ENCODE assay signal across 1 cellular context in genomic region chr1:11837767-11838348, GRCh38.
TF ChIP-seq lines count a peak whose summit lies in the region.

No MANE protein-coding gene starts in this region.

TF ChIP-seq in GM23338, 12 proteins besides CTCF, POLR2A, EP300 and RAD21 (continued from another document):
- TF ChIP-seq ZNF462 (CRISPR knock-in tag; IDR thresholded peaks at IDR 0.05): no peak
- no peak for TF ChIP-seq ETS1 (IDR thresholded peaks at IDR 0.05)
- TF ChIP-seq NANOG (IDR thresholded peaks at IDR 0.05; ENCODE audit: borderline replicate concordance): no peak
